ENCODE assay signal across 6 cellular contexts in genomic region chr2:11124760-11125068, GRCh38.
"Had no signal": no experiment of that assay in that cellular context is flagged by ENCODE, and none has a peak within 500 bp of the region (broad histone marks: within the 10 kb centered on the region; RNA-seq: fewer than 3 reads in every experiment).

No MANE protein-coding gene starts in this region.

- H3K27ac Mint-ChIP-seq: activated CD4-positive, alpha-beta memory T cell treated with anti-CD3 and anti-CD28 coated beads, Interleukin-2, amount 10 ng/mL, durations not matched to agents 7 days and 5 days; activated naive CD4-positive, alpha-beta T cell treated with anti-CD3 and anti-CD28 coated beads, Interleukin-2, amount 50 U/mL, for 72 hours; T-helper 17 cell; WTC11 had no signal

- H3K4me3 ChIP-seq: cardiac muscle cell had no signal

- H3K27me3 Mint-ChIP-seq: T-helper 17 cell had no signal

- H3K4me3 Mint-ChIP-seq: activated CD4-positive, alpha-beta memory T cell treated with anti-CD3 and anti-CD28 coated beads, Interleukin-2, amount 10 ng/mL, durations not matched to agents 7 days and 5 days; activated T-cell treated with anti-CD3 and anti-CD28 coated beads, Interleukin-2, amount 50 U/mL, for 4 hours; T-helper 17 cell; WTC11 had no signal

- H3K9me3 Mint-ChIP-seq: activated CD4-positive, alpha-beta memory T cell treated with anti-CD3 and anti-CD28 coated beads, Interleukin-2, amount 10 ng/mL, durations not matched to agents 7 days and 5 days; activated naive CD4-positive, alpha-beta T cell treated with anti-CD3 and anti-CD28 coated beads, Interleukin-2, amount 50 U/mL, for 72 hours; activated T-cell treated with anti-CD3 and anti-CD28 coated beads, Interleukin-2, amount 50 U/mL, for 4 hours; WTC11 had no signal

- H3K36me3 ChIP-seq: cardiac muscle cell had no signal

- H3K27ac ChIP-seq: cardiac muscle cell had no signal
